9 cellular contexts compared by ENCODE assay signal in the genomic region with DNA sequence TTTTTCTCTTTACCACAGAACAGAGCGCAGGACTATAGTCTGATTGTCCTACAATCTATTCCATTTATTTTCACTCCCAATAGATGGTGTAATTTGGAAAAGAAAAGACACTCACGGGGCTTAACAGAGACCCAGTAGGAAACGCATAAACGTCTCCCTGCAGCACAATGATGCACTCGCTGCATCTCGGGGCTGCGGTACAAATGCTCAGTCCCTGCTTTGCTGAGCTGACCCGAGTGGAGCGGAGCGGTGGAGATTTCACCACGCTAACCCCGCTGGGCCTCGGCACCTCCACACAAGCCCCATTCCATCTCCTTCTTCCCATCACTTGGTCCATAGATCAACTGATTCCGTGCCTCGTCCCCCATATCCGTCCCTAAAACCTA. TPM values are rescaled to one million over a fixed set of nuclear protein-coding genes. Genes with fewer than 3 reads are reported as not detected.
DNase-seq lines count a peak whose midpoint lies in the region; ATAC-seq and TF ChIP-seq lines count a peak whose summit lies in the region.
"Had no signal": no experiment of that assay in that cellular context is flagged by ENCODE, and none has a peak within 500 bp of the region (broad histone marks: within the 10 kb centered on the region; RNA-seq: fewer than 3 reads in every experiment).

No MANE protein-coding gene starts in this region.

- H3K27ac ChIP-seq in RWPE1, result peak overlapping the region; percentile 85
- H3K27ac ChIP-seq in esophagus squamous epithelium, result no peak overlapping the region
- no peak overlapping the region for H3K27ac ChIP-seq in ovary

- peak overlapping the region; percentile 48 to 79 (median 58) for H3K4me3 ChIP-seq in esophagus squamous epithelium
- peak overlapping the region; percentile 80 for H3K4me3 ChIP-seq in ovary

- POLR2A ChIA-PET in RWPE1 (lab: Yijun Ruan, JAX; ENCODE audit: low non-redundant PET), result no interaction called here

- TF ChIP-seq CTCF in Calu3 (IDR thresholded peaks at IDR 0.05; ENCODE audit: unreplicated experiment) (no peak), RWPE1 (conservative IDR thresholded peaks at IDR 0.05; ENCODE audit: low read depth) (no peak), esophagus squamous epithelium (IDR thresholded peaks at IDR 0.05) (no peak), ovary (IDR thresholded peaks at IDR 0.05) (no peak)

- H3K27me3 Mint-ChIP-seq in Calu3 (ENCODE audit: unreplicated experiment), result peaks cover 62% of the 10 kb centered on the region

- H3K27me3 ChIP-seq in esophagus squamous epithelium, result peaks cover 0 to 47% (median 3%) of the 10 kb centered on the region in 4 donors
- no peaks in the 10 kb centered on the region for H3K27me3 ChIP-seq in ovary

- no peak for TF ChIP-seq POLR2A in esophagus squamous epithelium (IDR thresholded peaks at IDR 0.05)
- no peak for TF ChIP-seq POLR2A in ovary (IDR thresholded peaks at IDR 0.05)

- no peak overlapping the region for H3K27ac Mint-ChIP-seq in Calu3 (ENCODE audit: unreplicated experiment)

- no peaks in the 10 kb centered on the region for H3K9me3 Mint-ChIP-seq in Calu3 (ENCODE audit: low read depth, unreplicated experiment)

- WGBS in esophagus squamous epithelium, 2 donors, result 34 to 37% methylated on average over 16 of the region's 16 CpGs
- 27 to 46% (median 42%) methylated on average over 16 of the region's 16 CpGs for WGBS in ovary, 3 donors

- H3K4me1 Mint-ChIP-seq in Calu3 (ENCODE audit: low read depth, unreplicated experiment), result peaks cover 5% of the 10 kb centered on the region

- ATAC-seq in HG03039 (IDR thresholded peaks at IDR 0.05; ENCODE audit: unreplicated experiment), result no peak

- intact Hi-C loops in Calu3 (cut with micrococcal nuclease; ENCODE audit: unreplicated experiment) (no loop called here), esophagus squamous epithelium (cut with DNase I) (no loop called here), ovary (cut with DNase I) (no loop called here)

- TF ChIP-seq EP300 in ovary (IDR thresholded peaks at IDR 0.05), result no peak

- peaks cover 0 to under 1% (median 0%) of the 10 kb centered on the region in 3 donors for H3K36me3 ChIP-seq in esophagus squamous epithelium
- H3K36me3 ChIP-seq in ovary, result no peaks in the 10 kb centered on the region

- peaks cover 12 to 28% (median 15%) of the 10 kb centered on the region in 3 donors for H3K4me1 ChIP-seq in esophagus squamous epithelium
- peaks cover 5% of the 10 kb centered on the region for H3K4me1 ChIP-seq in ovary (ENCODE audit: insufficient read depth)

- no TSS peak for BruUV-seq in Calu3 (replicated peaks; lab: Mats Ljungman, UMichigan)

- no peaks in the 10 kb centered on the region for H3K9me3 ChIP-seq in esophagus squamous epithelium
- H3K9me3 ChIP-seq in ovary, result no peaks in the 10 kb centered on the region

- CTCF ChIA-PET in Calu3 (lab: Charles Lee) (no interaction called here), RWPE1 (lab: Yijun Ruan, JAX) (no interaction called here)

- DNase-seq in Calu3 (no peak), RWPE1 (ENCODE audit: low spot score) (no peak), esophagus squamous epithelium (lab: John Stamatoyannopoulos, UW) (no peak), ovary (peak in 1 of 5 donors; percentile 16), NCI-H1105 treated with DMSO at 0.1 percent for 48 hours (lab: John Stamatoyannopoulos, UW) (no peak), HK-2 (ENCODE audit: unreplicated experiment) (no peak), LoVo (ENCODE audit: low spot score) (no peak)
- DNase-seq: NCI-H446 had no signal

- peaks cover 13% of the 10 kb centered on the region for H3K36me3 Mint-ChIP-seq in Calu3 (ENCODE audit: insufficient read depth, unreplicated experiment)

- peak overlapping the region; percentile 86 for H3K4me3 Mint-ChIP-seq in Calu3 (ENCODE audit: low read depth, unreplicated experiment)

RNA-seq across cellular contexts. Expression of a gene that starts 1.5 kb away (rescaled TPM):
- 3.5 and 6.6 TPM in 2 replicates for total RNA-seq in Calu3 (2022)
- total RNA-seq in esophagus squamous epithelium, result 10 to 100 TPM in 2 of 4 donors, 1 to 10 TPM in 1, not detected in 1; 7.6 to 19.3 (median 12.6) TPM
- 10 to 100 TPM; 13.1 to 31.2 (median 19.7) TPM for total RNA-seq in ovary
- polyA plus RNA-seq in ovary, result 10 to 100 TPM; 30.6 to 58.7 TPM
